Comparison of ENCODE assay signal across 8 cellular contexts in the genomic region with DNA sequence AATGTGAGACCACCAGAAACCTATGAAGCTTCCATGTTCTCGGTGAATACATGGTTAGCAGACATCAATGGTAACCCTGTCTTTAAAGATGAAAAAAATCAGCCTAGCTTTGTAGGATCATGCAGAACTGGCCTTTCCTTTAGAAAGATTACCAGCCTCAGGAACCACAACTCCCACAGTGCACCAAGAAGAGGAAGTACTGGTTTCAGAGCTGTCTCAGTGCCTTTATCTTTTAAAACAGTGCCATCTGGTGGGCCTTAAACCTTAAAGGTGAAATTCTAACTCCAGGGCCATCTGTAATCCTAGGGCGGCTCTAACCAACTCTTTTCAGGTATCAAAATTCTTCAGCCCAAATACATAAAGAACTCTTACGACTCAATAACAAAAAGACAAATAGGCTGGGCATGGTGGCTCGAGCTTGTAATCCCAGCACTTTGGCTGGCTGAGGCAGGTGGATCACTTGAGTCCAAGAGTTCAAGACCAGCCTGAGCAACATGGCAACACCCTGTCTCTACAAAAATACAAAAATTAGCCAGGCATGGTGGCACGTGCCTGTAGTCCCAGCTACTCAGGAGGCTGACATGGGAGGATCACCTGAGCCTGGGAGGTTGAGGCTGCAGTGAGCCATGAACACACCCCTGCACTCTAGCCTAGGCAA. TPM values are rescaled to one million over a fixed set of nuclear protein-coding genes. Genes with fewer than 3 reads are reported as not detected.
A peak's percentile ranks its signal among the peaks of the same experiment; 100 is the strongest.
DNase-seq lines count a peak whose midpoint lies in the region; ATAC-seq lines count a peak whose summit lies in the region.

No MANE protein-coding gene starts in this region.

- no peak overlapping the region for H3K27ac ChIP-seq in CD4-positive, alpha-beta memory T cell (ENCODE audit: low read depth, low read length)

- H3K36me3 Mint-ChIP-seq in CD4-positive, alpha-beta memory T cell = peaks cover 0 to 1% of the 10 kb centered on the region in 2 donors
- H3K36me3 Mint-ChIP-seq in activated CD4-positive, alpha-beta memory T cell treated with anti-CD3 and anti-CD28 coated beads, Interleukin-2, amount 10 ng/mL, durations not matched to agents 7 days and 5 days (ENCODE audit: low read depth) = no peaks in the 10 kb centered on the region
- H3K36me3 Mint-ChIP-seq in natural killer cell treated with Interleukin-12 subunit alpha and Interleukin-12 subunit beta and Interleukin-15 and Interleukin-18, amount 100 ng/mL, for 72 hours = no peaks in the 10 kb centered on the region

- CTCF ChIA-PET in CD4-positive, alpha-beta memory T cell (lab: Charles Lee; ENCODE audit: partially characterized antibody) = interaction anchor here (0.6 to 3.9 kb wide), 30 partner anchors 9 to 678 kb away, joined by 3 to 47 read pairs (median 4); partner anchors contain the start of genes DRC3, RAI1 and TOM1L2
- CTCF ChIA-PET in activated CD4-positive, alpha-beta memory T cell treated with anti-CD3 and anti-CD28 coated beads, Interleukin-2, amount 10 ng/mL, durations not matched to agents 7 days and 5 days (lab: Charles Lee) = interaction anchor here (0.6 to 4.3 kb wide), 36 partner anchors 8 to 537 kb away, joined by 3 to 39 read pairs (median 4); partner anchors contain the start of genes DRC3 and TOM1L2

- DNase-seq in CD4-positive, alpha-beta memory T cell = peak; percentile 72 to 77 (median 74)
- DNase-seq in HS-27A (ENCODE audit: low read depth) = peak; percentile 69
- peak; percentile 89 for DNase-seq in NCI-H748 treated with DMSO at 0.1 percent for 48 hours (lab: John Stamatoyannopoulos, UW)
- peak; percentile 64 for DNase-seq in activated CD4-positive, alpha-beta memory T cell treated with anti-CD3 and anti-CD28 coated beads, Interleukin-2, amount 10 ng/mL, durations not matched to agents 7 days and 5 days
- peak; percentile 79 for DNase-seq in fibroblast of gingiva (ENCODE audit: low read depth)
- DNase-seq in natural killer cell treated with Interleukin-12 subunit alpha and Interleukin-12 subunit beta and Interleukin-15 and Interleukin-18, amount 100 ng/mL, for 72 hours (ENCODE audit: low spot score) = peak; percentile 74

- peak overlapping the region in 6 of 7 donors; percentile 43 to 89 (median 76) for H3K27ac Mint-ChIP-seq in CD4-positive, alpha-beta memory T cell
- no peak overlapping the region for H3K27ac Mint-ChIP-seq in activated CD4-positive, alpha-beta memory T cell treated with anti-CD3 and anti-CD28 coated beads, Interleukin-2, amount 10 ng/mL, durations not matched to agents 7 days and 5 days
- peak overlapping the region in 1 of 2 donors; percentile 53 for H3K27ac Mint-ChIP-seq in natural killer cell treated with Interleukin-12 subunit alpha and Interleukin-12 subunit beta and Interleukin-15 and Interleukin-18, amount 100 ng/mL, for 72 hours

- ATAC-seq in GM19324 (IDR thresholded peaks at IDR 0.05; ENCODE audit: low FRiP score, unreplicated experiment) (peak; percentile 63), HG02981 (IDR thresholded peaks at IDR 0.05; ENCODE audit: unreplicated experiment) (no peak)
- peak; percentile 80 to 85 for ATAC-seq in natural killer cell treated with Interleukin-12 subunit alpha and Interleukin-12 subunit beta and Interleukin-15 and Interleukin-18, amount 100 ng/mL, for 72 hours

- H3K36me3 ChIP-seq in CD4-positive, alpha-beta memory T cell (ENCODE audit: insufficient read depth, low read length) = no peaks in the 10 kb centered on the region

- no peaks in the 10 kb centered on the region for H3K9me3 Mint-ChIP-seq in CD4-positive, alpha-beta memory T cell
- no peaks in the 10 kb centered on the region for H3K9me3 Mint-ChIP-seq in activated CD4-positive, alpha-beta memory T cell treated with anti-CD3 and anti-CD28 coated beads, Interleukin-2, amount 10 ng/mL, durations not matched to agents 7 days and 5 days
- no peaks in the 10 kb centered on the region for H3K9me3 Mint-ChIP-seq in natural killer cell treated with Interleukin-12 subunit alpha and Interleukin-12 subunit beta and Interleukin-15 and Interleukin-18, amount 100 ng/mL, for 72 hours

- no peaks in the 10 kb centered on the region for H3K27me3 ChIP-seq in CD4-positive, alpha-beta memory T cell (ENCODE audit: insufficient read depth, low read length)

- peaks cover 24% of the 10 kb centered on the region for H3K4me1 ChIP-seq in CD4-positive, alpha-beta memory T cell (ENCODE audit: insufficient read depth, low read length)

- H3K4me1 Mint-ChIP-seq in CD4-positive, alpha-beta memory T cell = peaks cover 17 to 38% (median 25%) of the 10 kb centered on the region in 4 donors
- peaks cover 43% of the 10 kb centered on the region for H3K4me1 Mint-ChIP-seq in activated CD4-positive, alpha-beta memory T cell treated with anti-CD3 and anti-CD28 coated beads, Interleukin-2, amount 10 ng/mL, durations not matched to agents 7 days and 5 days
- peaks cover 31% of the 10 kb centered on the region in 2 donors for H3K4me1 Mint-ChIP-seq in natural killer cell treated with Interleukin-12 subunit alpha and Interleukin-12 subunit beta and Interleukin-15 and Interleukin-18, amount 100 ng/mL, for 72 hours (ENCODE audit: low read depth in 2 of 2)

- intact Hi-C loops in CD4-positive, alpha-beta memory T cell (cut with micrococcal nuclease) = loop anchor here (1.0 kb wide), 5 partner anchors 61 to 352 kb away; partner anchors contain the start of genes DRC3, RAI1 and TOM1L2

- POLR2A ChIA-PET in CD4-positive, alpha-beta memory T cell (lab: Charles Lee; ENCODE audit: partially characterized antibody) = interaction anchor here (0.6 to 1.7 kb wide), 5 partner anchors 61 to 353 kb away, joined by 3 to 8 read pairs (median 3); partner anchors contain the start of genes DRC3 and TOM1L2
- POLR2A ChIA-PET in activated CD4-positive, alpha-beta memory T cell treated with anti-CD3 and anti-CD28 coated beads, Interleukin-2, amount 10 ng/mL, durations not matched to agents 7 days and 5 days (lab: Charles Lee) = interaction anchor here (1.1 to 1.7 kb wide), 3 partner anchors 9 to 341 kb away, joined by 4 to 5 read pairs (median 4); no protein-coding TSS in a partner anchor

- H3K4me3 ChIP-seq in CD4-positive, alpha-beta memory T cell (ENCODE audit: low read length in 2 of 2) = no peak overlapping the region

- H3K4me3 Mint-ChIP-seq in CD4-positive, alpha-beta memory T cell = peak overlapping the region in 2 of 8 donors; percentile 12 to 26
- H3K4me3 Mint-ChIP-seq in activated CD4-positive, alpha-beta memory T cell treated with anti-CD3 and anti-CD28 coated beads, Interleukin-2, amount 10 ng/mL, durations not matched to agents 7 days and 5 days = no peak overlapping the region
- no peak overlapping the region for H3K4me3 Mint-ChIP-seq in natural killer cell treated with Interleukin-12 subunit alpha and Interleukin-12 subunit beta and Interleukin-15 and Interleukin-18, amount 100 ng/mL, for 72 hours

- H3K27me3 Mint-ChIP-seq in CD4-positive, alpha-beta memory T cell = no peaks in the 10 kb centered on the region
- H3K27me3 Mint-ChIP-seq in activated CD4-positive, alpha-beta memory T cell treated with anti-CD3 and anti-CD28 coated beads, Interleukin-2, amount 10 ng/mL, durations not matched to agents 7 days and 5 days = no peaks in the 10 kb centered on the region
- H3K27me3 Mint-ChIP-seq in natural killer cell treated with Interleukin-12 subunit alpha and Interleukin-12 subunit beta and Interleukin-15 and Interleukin-18, amount 100 ng/mL, for 72 hours = no peaks in the 10 kb centered on the region

- no peaks in the 10 kb centered on the region for H3K9me3 ChIP-seq in CD4-positive, alpha-beta memory T cell (ENCODE audit: control insufficient read depth in 1 of 2, low read length in 2 of 2)

RNA-seq across cellular contexts. Expression of gene ATPAF2, which starts 5.4 kb away (rescaled TPM):
- 10 to 100 TPM; 24.1 to 24.3 TPM for total RNA-seq in CD4-positive, alpha-beta memory T cell
- polyA plus RNA-seq in CD4-positive, alpha-beta memory T cell = 10 to 100 TPM; 16.6 to 18.0 TPM
- 10 to 100 TPM; 22.1 to 22.3 TPM for total RNA-seq in activated CD4-positive, alpha-beta memory T cell treated with anti-CD3 and anti-CD28 coated beads, Interleukin-2, amount 10 ng/mL, durations not matched to agents 7 days and 5 days
- 10 to 100 TPM; 40.1 to 52.1 TPM for total RNA-seq in natural killer cell treated with Interleukin-12 subunit alpha and Interleukin-12 subunit beta and Interleukin-15 and Interleukin-18, amount 100 ng/mL, for 72 hours

RNA-seq across cellular contexts. Expression of gene GID4, which starts 5.6 kb away (rescaled TPM):
- 10 to 100 TPM; 11.1 to 13.1 TPM for total RNA-seq in CD4-positive, alpha-beta memory T cell
- polyA plus RNA-seq in CD4-positive, alpha-beta memory T cell = 1 to 10 TPM; 6.5 to 8.4 TPM
- total RNA-seq in activated CD4-positive, alpha-beta memory T cell treated with anti-CD3 and anti-CD28 coated beads, Interleukin-2, amount 10 ng/mL, durations not matched to agents 7 days and 5 days = 10 to 100 TPM in 1 of 2 experiments, 1 to 10 TPM in 1; 9.3 to 10.2 TPM
- 1 to 10 TPM; 7.5 to 9.0 TPM for total RNA-seq in natural killer cell treated with Interleukin-12 subunit alpha and Interleukin-12 subunit beta and Interleukin-15 and Interleukin-18, amount 100 ng/mL, for 72 hours

RNA-seq across cellular contexts. Expression of gene DRG2, which starts 54.2 kb away (rescaled TPM):
- total RNA-seq in CD4-positive, alpha-beta memory T cell = 10 to 100 TPM; 56.8 to 61.0 TPM
- 10 to 100 TPM; 40.3 to 50.4 TPM for polyA plus RNA-seq in CD4-positive, alpha-beta memory T cell
- 10 to 100 TPM; 46.3 to 46.5 TPM for total RNA-seq in activated CD4-positive, alpha-beta memory T cell treated with anti-CD3 and anti-CD28 coated beads, Interleukin-2, amount 10 ng/mL, durations not matched to agents 7 days and 5 days
- total RNA-seq in natural killer cell treated with Interleukin-12 subunit alpha and Interleukin-12 subunit beta and Interleukin-15 and Interleukin-18, amount 100 ng/mL, for 72 hours = 10 to 100 TPM; 49.9 to 84.3 TPM
